ENCODE assay signal across 27 cellular contexts in the genomic region with DNA sequence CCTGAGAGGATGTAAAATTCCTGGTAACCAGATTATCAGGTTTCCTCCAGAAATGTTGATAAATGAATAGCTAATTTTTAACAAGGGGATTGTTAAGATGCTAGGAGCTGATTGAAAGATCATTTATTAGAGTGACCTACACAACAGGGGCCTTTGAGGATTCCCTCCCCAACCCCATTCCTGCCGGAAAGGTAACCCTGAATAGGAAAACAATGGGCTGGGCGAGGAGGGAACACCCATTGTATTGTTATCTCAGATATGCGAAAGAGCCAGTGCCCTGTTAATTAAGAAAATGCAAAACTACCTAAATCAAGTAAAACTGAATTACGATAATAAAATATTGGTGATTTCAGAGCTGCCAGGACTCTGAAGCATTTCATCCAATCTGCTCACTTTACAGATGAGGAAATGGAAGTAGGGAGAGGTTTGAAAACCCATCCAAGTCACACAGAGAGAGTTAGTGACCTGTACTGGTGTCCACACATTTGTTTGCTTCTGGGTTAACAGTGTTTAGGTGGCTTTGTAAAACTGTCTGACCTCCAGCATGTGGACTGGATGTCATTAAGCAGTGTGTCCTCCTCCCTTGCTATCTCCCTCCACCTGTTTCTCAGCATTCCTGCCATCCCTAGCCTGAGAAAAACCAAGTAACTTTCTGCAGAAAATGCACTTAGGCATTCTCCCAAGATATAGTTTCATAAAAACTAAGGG.
"Had no signal": no experiment of that assay in that cellular context is flagged by ENCODE, and none has a peak within 500 bp of the region (broad histone marks: within the 10 kb centered on the region; RNA-seq: fewer than 3 reads in every experiment).

No MANE protein-coding gene starts in this region.

- H3K36me3 Mint-ChIP-seq: activated naive CD8-positive, alpha-beta T cell treated with anti-CD3 and anti-CD28 coated beads for 36 hours; brain; mesothelial cell of epicardium; naive B cell had no signal

- H3K4me1 Mint-ChIP-seq: activated naive CD8-positive, alpha-beta T cell treated with anti-CD3 and anti-CD28 coated beads for 36 hours; brain; naive B cell; nephron progenitor cell had no signal

- H3K27ac Mint-ChIP-seq: activated naive CD8-positive, alpha-beta T cell treated with anti-CD3 and anti-CD28 coated beads for 36 hours; brain; mesothelial cell of epicardium; T-helper 2 cell treated with Interferon-gamma antibody and Interleukin-4, amounts not matched to agents 5 μg/mL and 100 μg/mL, for 36 hours had no signal

- ATAC-seq: left ventricle myocardium superior, pancreas had no signal

- H3K27me3 ChIP-seq: adrenal gland, ascending aorta, cardiac muscle cell, colonic mucosa, pancreas, right atrium auricular region, spleen, suprapubic skin, tibial artery had no signal

- DNase-seq: activated CD4-positive, alpha-beta T cell treated with anti-CD3 and anti-CD28 coated beads for 4 hours; activated CD4-positive, alpha-beta T cell treated with anti-CD3 and anti-CD28 coated beads, Interleukin-2, amount 50 U/mL, for 48 hours; activated CD8-positive, alpha-beta memory T cell treated with anti-CD3 and anti-CD28 coated beads for 24 hours; activated effector memory CD4-positive, alpha-beta T cell treated with Interleukin-2 at 50 U/mL for 16 hours; activated naive CD4-positive, alpha-beta T cell treated with Interleukin-2 at 50 U/mL for 16 hours; activated naive CD8-positive, alpha-beta T cell treated with anti-CD3 and anti-CD28 coated beads for 36 hours; adrenal gland; cerebellar nuclear complex; colonic mucosa; effector CD8-positive, alpha-beta T cell; islet precursor cell; left ventricle myocardium superior; mammary epithelial cell; naive B cell; nephron progenitor cell; pancreas; spleen; stimulated activated naive CD4-positive, alpha-beta T cell; tibial artery had no signal

- FAIRE-seq: frontal cortex, pancreas had no signal

- H3K27ac ChIP-seq: adrenal gland, ascending aorta, cardiac muscle cell, colonic mucosa, pancreas, right atrium auricular region, spleen, suprapubic skin, tibial artery had no signal

- H3K4me1 ChIP-seq: adrenal gland, ascending aorta, colonic mucosa, pancreas, right atrium auricular region, spleen, suprapubic skin, tibial artery had no signal

- H3K9me3 ChIP-seq: adrenal gland, ascending aorta, colonic mucosa, pancreas, right atrium auricular region, spleen, suprapubic skin, tibial artery had no signal

- H3K4me3 ChIP-seq: adrenal gland, ascending aorta, cardiac muscle cell, colonic mucosa, pancreas, right atrium auricular region, spleen, suprapubic skin, tibial artery had no signal

- H3K27me3 Mint-ChIP-seq: activated naive CD8-positive, alpha-beta T cell treated with anti-CD3 and anti-CD28 coated beads for 36 hours; brain had no signal

- H3K9me3 Mint-ChIP-seq: activated naive CD8-positive, alpha-beta T cell treated with anti-CD3 and anti-CD28 coated beads for 36 hours; brain; mesothelial cell of epicardium; nephron progenitor cell; T-helper 2 cell treated with Interferon-gamma antibody and Interleukin-4, amounts not matched to agents 5 μg/mL and 100 μg/mL, for 36 hours had no signal

- H3K4me3 Mint-ChIP-seq: activated naive CD8-positive, alpha-beta T cell treated with anti-CD3 and anti-CD28 coated beads for 36 hours; brain; mesothelial cell of epicardium; naive B cell; nephron progenitor cell; T-helper 2 cell treated with Interferon-gamma antibody and Interleukin-4, amounts not matched to agents 5 μg/mL and 100 μg/mL, for 36 hours had no signal

- H3K36me3 ChIP-seq: adrenal gland, ascending aorta, cardiac muscle cell, colonic mucosa, pancreas, right atrium auricular region, spleen, suprapubic skin, tibial artery had no signal
